ENCODE assay signal across 18 cellular contexts in genomic region chr2:190846746-190847145, GRCh38. TPM values are rescaled to one million over a fixed set of nuclear protein-coding genes. Genes with fewer than 3 reads are reported as not detected.
DNase-seq lines count a peak whose midpoint lies in the region; ATAC-seq and TF ChIP-seq lines count a peak whose summit lies in the region.
"Had no signal": no experiment of that assay in that cellular context is flagged by ENCODE, and none has a peak within 500 bp of the region (broad histone marks: within the 10 kb centered on the region; RNA-seq: fewer than 3 reads in every experiment).

No MANE protein-coding gene starts in this region.

- DNase-seq in DMS 273 (lab: John Stamatoyannopoulos, UW; ENCODE audit: unreplicated experiment) = peak; percentile 23
- DNase-seq in DMS 273 treated with DMSO at 0.1 percent for 48 hours (lab: John Stamatoyannopoulos, UW) = no peak
- DNase-seq in HuH-7.5 (ENCODE audit: low spot score) = peak; percentile 13
- DNase-seq in SW480 (ENCODE audit: low spot score) = peak; percentile 46
- DNase-seq in lower lobe of right lung = no peak
- DNase-seq in NCI-H2227 treated with DMSO at 0.1 percent for 48 hours (lab: John Stamatoyannopoulos, UW) = no peak
- DNase-seq in LoVo (ENCODE audit: low spot score) = no peak
- no peak for DNase-seq in head of caudate nucleus
- DNase-seq: CD4-positive, alpha-beta T cell; endodermal cell; islet precursor cell; MM.1S; naive thymus-derived CD8-positive, alpha-beta T cell; NCI-H510A treated with DMSO at 0.1 percent for 48 hours; SHP77 had no signal

- no peak overlapping the region for H3K4me3 ChIP-seq in lower lobe of right lung
- H3K4me3 ChIP-seq: cardiac muscle cell, HAP-1 had no signal

- no peaks in the 10 kb centered on the region for H3K9me3 ChIP-seq in lower lobe of right lung
- H3K9me3 ChIP-seq: HAP-1 had no signal

- peaks cover 14% of the 10 kb centered on the region for H3K4me1 ChIP-seq in lower lobe of right lung
- H3K4me1 ChIP-seq: HAP-1 had no signal

- intact Hi-C loops in lower lobe of right lung (cut with DNase I) = no loop called here
- intact Hi-C loops in head of caudate nucleus (cut with DNase I) = no loop called here

- peak; percentile 81 to 90 for ATAC-seq in lower lobe of right lung
- ATAC-seq: naive thymus-derived CD8-positive, alpha-beta T cell had no signal

- H3K36me3 ChIP-seq in lower lobe of right lung = no peaks in the 10 kb centered on the region
- H3K36me3 ChIP-seq: cardiac muscle cell, HAP-1 had no signal

- H3K27ac ChIP-seq in lower lobe of right lung = peak overlapping the region; percentile 28
- H3K27ac ChIP-seq: 22Rv1, cardiac muscle cell had no signal

- TF ChIP-seq CTCF in lower lobe of right lung (IDR thresholded peaks at IDR 0.05) = no peak

- no peaks in the 10 kb centered on the region for H3K27me3 ChIP-seq in lower lobe of right lung (ENCODE audit: low read depth)
- H3K27me3 ChIP-seq: cardiac muscle cell had no signal

RNA-seq across cellular contexts. Expression of gene GLS, which starts 33.9 kb away (rescaled TPM):
- 180 TPM for total RNA-seq in lower lobe of right lung

Comparison
In these comparisons a context has a peak if more than half of its experiments do, and no peak if none do; other contexts are left out.
1. DNase-seq: peak in DMS 273 (single experiment), HuH-7.5 (single experiment) and SW480 (single experiment); none in DMS 273 treated with DMSO at 0.1 percent for 48 hours (single experiment), lower lobe of right lung (single experiment), NCI-H2227 treated with DMSO at 0.1 percent for 48 hours (single experiment), LoVo (single experiment) and head of caudate nucleus (0 of 42).